8 cellular contexts compared by ENCODE assay signal in genomic region chr14:30620178-30620577, GRCh38. TPM values are rescaled to one million over a fixed set of nuclear protein-coding genes. Genes with fewer than 3 reads are reported as not detected.
DNase-seq lines count a peak whose midpoint lies in the region; ATAC-seq, FAIRE-seq and TF ChIP-seq lines count a peak whose summit lies in the region.

No MANE protein-coding gene starts in this region.

- in situ Hi-C loops in ACHN (cut with HindIII; ENCODE audit: low pct_ligation_motif_present, low pct_unique_long_range_greater_than_20kb, low sequenced_read_pairs): no loop called here

- H3K27me3 Mint-ChIP-seq in activated CD8-positive, alpha-beta T cell treated with anti-CD3 and anti-CD28 coated beads for 36 hours: no peaks in the 10 kb centered on the region
- no peaks in the 10 kb centered on the region for H3K27me3 Mint-ChIP-seq in stimulated activated naive B cell treated with anti-CD40 and anti-IgM and Interleukin-4, amounts not matched to agents 10 μg/mL and 1 μg/mL and 100 μg/mL, for 72 hours

- TF ChIP-seq CTCF in activated CD8-positive, alpha-beta T cell treated with anti-CD3 and anti-CD28 coated beads for 36 hours (IDR thresholded peaks at IDR 0.05): no peak

- peak overlapping the region; percentile 46 for H3K4me3 Mint-ChIP-seq in activated CD8-positive, alpha-beta T cell treated with anti-CD3 and anti-CD28 coated beads for 36 hours
- peak overlapping the region; percentile 44 to 54 for H3K4me3 Mint-ChIP-seq in stimulated activated naive B cell treated with anti-CD40 and anti-IgM and Interleukin-4, amounts not matched to agents 10 μg/mL and 1 μg/mL and 100 μg/mL, for 72 hours

- intact Hi-C loops in activated CD8-positive, alpha-beta T cell treated with anti-CD3 and anti-CD28 coated beads for 36 hours (cut with micrococcal nuclease): loop anchor here (5.0 kb wide), 1 partner anchor 63 kb away; the partner anchor contains the start of gene G2E3

- FAIRE-seq in urothelium cell line (lab: Jason Lieb, UNC): no peak

- peak; percentile 47 for ATAC-seq in HG03432 (IDR thresholded peaks at IDR 0.05; ENCODE audit: unreplicated experiment)
- ATAC-seq in activated CD8-positive, alpha-beta T cell treated with anti-CD3 and anti-CD28 coated beads for 36 hours: peak; percentile 25
- ATAC-seq in stimulated activated naive B cell treated with anti-CD40 and anti-IgM and Interleukin-4, amounts not matched to agents 10 μg/mL and 1 μg/mL and 100 μg/mL, for 72 hours (replicated peaks): peak in 1 of 2 donors; percentile 22

- DNase-seq in ACHN (peak; percentile 64), GM19238 (ENCODE audit: insufficient read length, low spot score) (peak; percentile 4), urothelium cell line (ENCODE audit: low spot score) (no peak), medulla oblongata (ENCODE audit: extremely low spot score) (no peak), COLO668 (lab: John Stamatoyannopoulos, UW; ENCODE audit: unreplicated experiment) (no peak)
- no peak for DNase-seq in activated CD8-positive, alpha-beta T cell treated with anti-CD3 and anti-CD28 coated beads for 36 hours
- DNase-seq in stimulated activated naive B cell treated with anti-CD40 and anti-IgM and Interleukin-4, amounts not matched to agents 10 μg/mL and 1 μg/mL and 100 μg/mL, for 72 hours: no peak

- peaks cover 18% of the 10 kb centered on the region for H3K36me3 Mint-ChIP-seq in activated CD8-positive, alpha-beta T cell treated with anti-CD3 and anti-CD28 coated beads for 36 hours (ENCODE audit: low read depth)
- peaks cover 10 to 11% of the 10 kb centered on the region in 2 donors for H3K36me3 Mint-ChIP-seq in stimulated activated naive B cell treated with anti-CD40 and anti-IgM and Interleukin-4, amounts not matched to agents 10 μg/mL and 1 μg/mL and 100 μg/mL, for 72 hours

- peaks cover 30% of the 10 kb centered on the region for H3K4me1 Mint-ChIP-seq in activated CD8-positive, alpha-beta T cell treated with anti-CD3 and anti-CD28 coated beads for 36 hours (ENCODE audit: low read depth)
- H3K4me1 Mint-ChIP-seq in stimulated activated naive B cell treated with anti-CD40 and anti-IgM and Interleukin-4, amounts not matched to agents 10 μg/mL and 1 μg/mL and 100 μg/mL, for 72 hours: peaks cover 17 to 20% of the 10 kb centered on the region in 2 donors

- POLR2A ChIA-PET in activated CD8-positive, alpha-beta T cell treated with anti-CD3 and anti-CD28 coated beads for 36 hours (lab: Charles Lee): no interaction called here

- H3K27ac Mint-ChIP-seq in activated CD8-positive, alpha-beta T cell treated with anti-CD3 and anti-CD28 coated beads for 36 hours: peak overlapping the region; percentile 70
- peak overlapping the region; percentile 6 for H3K27ac Mint-ChIP-seq in stimulated activated naive B cell treated with anti-CD40 and anti-IgM and Interleukin-4, amounts not matched to agents 10 μg/mL and 1 μg/mL and 100 μg/mL, for 72 hours

- CTCF ChIA-PET in activated CD8-positive, alpha-beta T cell treated with anti-CD3 and anti-CD28 coated beads for 36 hours (lab: Charles Lee): no interaction called here

- H3K9me3 Mint-ChIP-seq in activated CD8-positive, alpha-beta T cell treated with anti-CD3 and anti-CD28 coated beads for 36 hours: no peaks in the 10 kb centered on the region
- H3K9me3 Mint-ChIP-seq in stimulated activated naive B cell treated with anti-CD40 and anti-IgM and Interleukin-4, amounts not matched to agents 10 μg/mL and 1 μg/mL and 100 μg/mL, for 72 hours: no peaks in the 10 kb centered on the region

RNA-seq across cellular contexts. Expression of gene SCFD1, which starts 1.9 kb away (rescaled TPM):
- 10 to 100 TPM; 61.6 to 67.2 TPM for total RNA-seq in activated CD8-positive, alpha-beta T cell treated with anti-CD3 and anti-CD28 coated beads for 36 hours

Comparison
In these comparisons a context has a peak if more than half of its experiments do, and no peak if none do; other contexts are left out.
1. DNase-seq: peak in ACHN (single experiment) and GM19238 (single experiment); none in activated CD8-positive, alpha-beta T cell treated with anti-CD3 and anti-CD28 coated beads for 36 hours (single experiment), stimulated activated naive B cell treated with anti-CD40 and anti-IgM and Interleukin-4, amounts not matched to agents 10 μg/mL and 1 μg/mL and 100 μg/mL, for 72 hours (single experiment), urothelium cell line (single experiment), medulla oblongata (single experiment) and COLO668 (single experiment).